In the genomic region with DNA sequence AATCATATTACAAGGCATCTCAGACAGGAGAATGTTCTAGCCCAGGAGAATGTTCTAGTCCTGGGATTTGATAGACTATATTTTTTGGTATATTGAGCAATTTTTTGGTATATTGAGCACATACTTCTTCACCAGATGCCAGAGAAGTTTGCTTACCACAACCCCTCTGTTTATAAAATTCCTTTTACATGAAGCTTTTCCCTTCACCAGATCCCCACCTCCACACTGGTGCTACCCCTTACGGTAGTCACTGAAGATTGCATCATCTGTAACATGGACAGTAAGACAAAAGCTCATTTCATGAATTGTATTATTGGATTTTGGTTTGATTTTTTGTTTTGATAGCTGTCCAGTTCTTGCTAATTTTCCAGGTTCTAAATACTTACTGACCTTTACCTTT, we compare ENCODE assay signal across 1 cellular context.
TF ChIP-seq lines count a peak whose summit lies in the region.

No MANE protein-coding gene starts in this region.

TF ChIP-seq in K562, 482 proteins besides CTCF, POLR2A, EP300 and RAD21 (continued from another document):
- no peak for TF ChIP-seq POLR3A (IDR thresholded peaks at IDR 0.05; ENCODE audit: borderline replicate concordance, extremely low read depth, insufficient read depth, insufficient read length)
- TF ChIP-seq PHF21A (IDR thresholded peaks at IDR 0.05; ENCODE audit: borderline replicate concordance, low read depth) = no peak
- TF ChIP-seq EP400 (IDR thresholded peaks at IDR 0.05) = 0 out of 2 replicates have a peak, but pooled peaks have one; percentile 22
- TF ChIP-seq NR2C2 (CRISPR knock-in tag; IDR thresholded peaks at IDR 0.05) = no peak
- no peak for TF ChIP-seq NR2C2 (tag; IDR thresholded peaks at IDR 0.05)
- no peak for TF ChIP-seq L3MBTL2 (IDR thresholded peaks at IDR 0.05)
- TF ChIP-seq, protein P1, sequence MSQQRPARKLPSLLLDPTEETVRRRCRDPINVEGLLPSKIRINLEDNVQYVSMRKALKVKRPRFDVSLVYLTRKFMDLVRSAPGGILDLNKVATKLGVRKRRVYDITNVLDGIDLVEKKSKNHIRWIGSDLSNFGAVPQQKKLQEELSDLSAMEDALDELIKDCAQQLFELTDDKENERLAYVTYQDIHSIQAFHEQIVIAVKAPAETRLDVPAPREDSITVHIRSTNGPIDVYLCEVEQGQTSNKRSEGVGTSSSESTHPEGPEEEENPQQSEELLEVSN (IDR thresholded peaks at IDR 0.05; ENCODE audit: borderline replicate concordance in 1 of 2, extremely low read depth in 1 of 2, insufficient read depth in 1 of 2, insufficient read length in 1 of 2, low read depth in 1 of 2, low read length in 1 of 2, poor library complexity in 1 of 2, severe bottlenecking in 1 of 2) = no peak
- TF ChIP-seq, protein P2, sequence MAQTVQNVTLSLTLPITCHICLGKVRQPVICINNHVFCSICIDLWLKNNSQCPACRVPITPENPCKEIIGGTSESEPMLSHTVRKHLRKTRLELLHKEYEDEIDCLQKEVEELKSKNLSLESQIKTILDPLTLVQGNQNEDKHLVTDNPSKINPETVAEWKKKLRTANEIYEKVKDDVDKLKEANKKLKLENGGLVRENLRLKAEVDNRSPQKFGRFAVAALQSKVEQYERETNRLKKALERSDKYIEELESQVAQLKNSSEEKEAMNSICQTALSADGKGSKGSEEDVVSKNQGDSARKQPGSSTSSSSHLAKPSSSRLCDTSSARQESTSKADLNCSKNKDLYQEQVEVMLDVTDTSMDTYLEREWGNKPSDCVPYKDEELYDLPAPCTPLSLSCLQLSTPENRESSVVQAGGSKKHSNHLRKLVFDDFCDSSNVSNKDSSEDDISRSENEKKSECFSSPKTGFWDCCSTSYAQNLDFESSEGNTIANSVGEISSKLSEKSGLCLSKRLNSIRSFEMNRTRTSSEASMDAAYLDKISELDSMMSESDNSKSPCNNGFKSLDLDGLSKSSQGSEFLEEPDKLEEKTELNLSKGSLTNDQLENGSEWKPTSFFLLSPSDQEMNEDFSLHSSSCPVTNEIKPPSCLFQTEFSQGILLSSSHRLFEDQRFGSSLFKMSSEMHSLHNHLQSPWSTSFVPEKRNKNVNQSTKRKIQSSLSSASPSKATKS (CRISPR knock-in tag; IDR thresholded peaks at IDR 0.05) = no peak
- TF ChIP-seq SMAD2 (IDR thresholded peaks at IDR 0.05; ENCODE audit: low read depth, low read length) = no peak
- peak; percentile 71 for TF ChIP-seq CEBPB (tag; IDR thresholded peaks at IDR 0.05)
- TF ChIP-seq ZNF644 (tag; IDR thresholded peaks at IDR 0.05; ENCODE audit: low read depth) = no peak
- TF ChIP-seq RAD51 (IDR thresholded peaks at IDR 0.05; ENCODE audit: borderline replicate concordance, low read depth) = no peak
- TF ChIP-seq FOXM1 (IDR thresholded peaks at IDR 0.05; ENCODE audit: low read depth) = no peak
- TF ChIP-seq FOXM1 (CRISPR knock-in tag; IDR thresholded peaks at IDR 0.05; ENCODE audit: low read depth) = no peak
- TF ChIP-seq ETS2 (tag; IDR thresholded peaks at IDR 0.05; ENCODE audit: borderline replicate concordance, poor library complexity, severe bottlenecking) = no peak
- peak; percentile 81; the same call in 1 of the 2 replicates for TF ChIP-seq ZSCAN32 (CRISPR knock-in tag; IDR thresholded peaks at IDR 0.05)
- no peak for TF ChIP-seq PHF8 (IDR thresholded peaks at IDR 0.05; ENCODE audit: borderline replicate concordance, low read length)
- TF ChIP-seq HNRNPL (IDR thresholded peaks at IDR 0.05; ENCODE audit: low read depth, low read length) = no peak
- no peak for TF ChIP-seq JUN (IDR thresholded peaks at IDR 0.05; ENCODE audit: borderline replicate concordance, low read depth, low read length)
- TF ChIP-seq JUN (CRISPR knock-in tag; IDR thresholded peaks at IDR 0.05; ENCODE audit: borderline replicate concordance) = no peak
- TF ChIP-seq ZNF316 (IDR thresholded peaks at IDR 0.05) = no peak
- TF ChIP-seq ZNF668 (CRISPR knock-in tag; IDR thresholded peaks at IDR 0.05) = 0 out of 2 replicates have a peak, but pooled peaks have one; percentile 12
- TF ChIP-seq, protein P3, sequence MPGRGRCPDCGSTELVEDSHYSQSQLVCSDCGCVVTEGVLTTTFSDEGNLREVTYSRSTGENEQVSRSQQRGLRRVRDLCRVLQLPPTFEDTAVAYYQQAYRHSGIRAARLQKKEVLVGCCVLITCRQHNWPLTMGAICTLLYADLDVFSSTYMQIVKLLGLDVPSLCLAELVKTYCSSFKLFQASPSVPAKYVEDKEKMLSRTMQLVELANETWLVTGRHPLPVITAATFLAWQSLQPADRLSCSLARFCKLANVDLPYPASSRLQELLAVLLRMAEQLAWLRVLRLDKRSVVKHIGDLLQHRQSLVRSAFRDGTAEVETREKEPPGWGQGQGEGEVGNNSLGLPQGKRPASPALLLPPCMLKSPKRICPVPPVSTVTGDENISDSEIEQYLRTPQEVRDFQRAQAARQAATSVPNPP (IDR thresholded peaks at IDR 0.05; ENCODE audit: borderline replicate concordance, insufficient read depth, insufficient read length) = no peak
- TF ChIP-seq, protein P4, sequence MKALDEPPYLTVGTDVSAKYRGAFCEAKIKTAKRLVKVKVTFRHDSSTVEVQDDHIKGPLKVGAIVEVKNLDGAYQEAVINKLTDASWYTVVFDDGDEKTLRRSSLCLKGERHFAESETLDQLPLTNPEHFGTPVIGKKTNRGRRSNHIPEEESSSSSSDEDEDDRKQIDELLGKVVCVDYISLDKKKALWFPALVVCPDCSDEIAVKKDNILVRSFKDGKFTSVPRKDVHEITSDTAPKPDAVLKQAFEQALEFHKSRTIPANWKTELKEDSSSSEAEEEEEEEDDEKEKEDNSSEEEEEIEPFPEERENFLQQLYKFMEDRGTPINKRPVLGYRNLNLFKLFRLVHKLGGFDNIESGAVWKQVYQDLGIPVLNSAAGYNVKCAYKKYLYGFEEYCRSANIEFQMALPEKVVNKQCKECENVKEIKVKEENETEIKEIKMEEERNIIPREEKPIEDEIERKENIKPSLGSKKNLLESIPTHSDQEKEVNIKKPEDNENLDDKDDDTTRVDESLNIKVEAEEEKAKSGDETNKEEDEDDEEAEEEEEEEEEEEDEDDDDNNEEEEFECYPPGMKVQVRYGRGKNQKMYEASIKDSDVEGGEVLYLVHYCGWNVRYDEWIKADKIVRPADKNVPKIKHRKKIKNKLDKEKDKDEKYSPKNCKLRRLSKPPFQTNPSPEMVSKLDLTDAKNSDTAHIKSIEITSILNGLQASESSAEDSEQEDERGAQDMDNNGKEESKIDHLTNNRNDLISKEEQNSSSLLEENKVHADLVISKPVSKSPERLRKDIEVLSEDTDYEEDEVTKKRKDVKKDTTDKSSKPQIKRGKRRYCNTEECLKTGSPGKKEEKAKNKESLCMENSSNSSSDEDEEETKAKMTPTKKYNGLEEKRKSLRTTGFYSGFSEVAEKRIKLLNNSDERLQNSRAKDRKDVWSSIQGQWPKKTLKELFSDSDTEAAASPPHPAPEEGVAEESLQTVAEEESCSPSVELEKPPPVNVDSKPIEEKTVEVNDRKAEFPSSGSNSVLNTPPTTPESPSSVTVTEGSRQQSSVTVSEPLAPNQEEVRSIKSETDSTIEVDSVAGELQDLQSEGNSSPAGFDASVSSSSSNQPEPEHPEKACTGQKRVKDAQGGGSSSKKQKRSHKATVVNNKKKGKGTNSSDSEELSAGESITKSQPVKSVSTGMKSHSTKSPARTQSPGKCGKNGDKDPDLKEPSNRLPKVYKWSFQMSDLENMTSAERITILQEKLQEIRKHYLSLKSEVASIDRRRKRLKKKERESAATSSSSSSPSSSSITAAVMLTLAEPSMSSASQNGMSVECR (CRISPR knock-in tag; IDR thresholded peaks at IDR 0.05) = no peak
- TF ChIP-seq RB1 (IDR thresholded peaks at IDR 0.05; ENCODE audit: low read depth) = no peak
- TF ChIP-seq ZNF41 (CRISPR knock-in tag; conservative IDR thresholded peaks at IDR 0.05) = no peak
- no peak for TF ChIP-seq CBX1 (IDR thresholded peaks at IDR 0.05; ENCODE audit: low read depth)
- TF ChIP-seq TCF3 (CRISPR knock-in tag; IDR thresholded peaks at IDR 0.05) = no peak
- TF ChIP-seq, protein P5, sequence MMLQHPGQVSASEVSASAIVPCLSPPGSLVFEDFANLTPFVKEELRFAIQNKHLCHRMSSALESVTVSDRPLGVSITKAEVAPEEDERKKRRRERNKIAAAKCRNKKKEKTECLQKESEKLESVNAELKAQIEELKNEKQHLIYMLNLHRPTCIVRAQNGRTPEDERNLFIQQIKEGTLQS (IDR thresholded peaks at IDR 0.05) = peak; percentile 95
- TF ChIP-seq, protein P5 (CRISPR knock-in tag; conservative IDR thresholded peaks at IDR 0.05) = no peak
- TF ChIP-seq PPARD (CRISPR knock-in tag; IDR thresholded peaks at IDR 0.05) = no peak
- TF ChIP-seq PRPF4 (IDR thresholded peaks at IDR 0.05; ENCODE audit: insufficient read depth, low read depth, low read length, poor library complexity, severe bottlenecking) = no peak
- TF ChIP-seq TOE1 (IDR thresholded peaks at IDR 0.05; ENCODE audit: borderline replicate concordance) = no peak
- no peak for TF ChIP-seq TOE1 (CRISPR knock-in tag; IDR thresholded peaks at IDR 0.05; ENCODE audit: borderline replicate concordance, low read depth)
- TF ChIP-seq LCOR (CRISPR knock-in tag; IDR thresholded peaks at IDR 0.05) = no peak
- peak; percentile 28 to 40; a peak in 2 of 4 replicates for TF ChIP-seq TRIM24 (IDR thresholded peaks at IDR 0.05)
- peak; percentile 44; the same call in 1 of the 2 replicates for TF ChIP-seq ATF7 (IDR thresholded peaks at IDR 0.05)
- no peak for TF ChIP-seq ILF3 (IDR thresholded peaks at IDR 0.05; ENCODE audit: borderline replicate concordance)
- no peak for TF ChIP-seq ZNF324 (CRISPR knock-in tag; IDR thresholded peaks at IDR 0.05)
- TF ChIP-seq CTBP1 (IDR thresholded peaks at IDR 0.05; ENCODE audit: borderline replicate concordance) = no peak
- no peak for TF ChIP-seq PTBP1 (IDR thresholded peaks at IDR 0.05; ENCODE audit: low read depth, low read length)
- no peak for TF ChIP-seq ETV6 (IDR thresholded peaks at IDR 0.05; ENCODE audit: borderline replicate concordance in 1 of 2, low read depth in 2 of 2, low read length in 1 of 2)
- no peak for TF ChIP-seq ETV6 (CRISPR knock-in tag; IDR thresholded peaks at IDR 0.05; ENCODE audit: borderline replicate concordance)
- peak; percentile 65 for TF ChIP-seq CEBPG (CRISPR knock-in tag; IDR thresholded peaks at IDR 0.05)
- TF ChIP-seq CEBPG (tag; conservative IDR thresholded peaks at IDR 0.05 in 1 of 2, IDR thresholded peaks at IDR 0.05 in 1 of 2) = peak; percentile 84 to 90
- TF ChIP-seq, protein P6, sequence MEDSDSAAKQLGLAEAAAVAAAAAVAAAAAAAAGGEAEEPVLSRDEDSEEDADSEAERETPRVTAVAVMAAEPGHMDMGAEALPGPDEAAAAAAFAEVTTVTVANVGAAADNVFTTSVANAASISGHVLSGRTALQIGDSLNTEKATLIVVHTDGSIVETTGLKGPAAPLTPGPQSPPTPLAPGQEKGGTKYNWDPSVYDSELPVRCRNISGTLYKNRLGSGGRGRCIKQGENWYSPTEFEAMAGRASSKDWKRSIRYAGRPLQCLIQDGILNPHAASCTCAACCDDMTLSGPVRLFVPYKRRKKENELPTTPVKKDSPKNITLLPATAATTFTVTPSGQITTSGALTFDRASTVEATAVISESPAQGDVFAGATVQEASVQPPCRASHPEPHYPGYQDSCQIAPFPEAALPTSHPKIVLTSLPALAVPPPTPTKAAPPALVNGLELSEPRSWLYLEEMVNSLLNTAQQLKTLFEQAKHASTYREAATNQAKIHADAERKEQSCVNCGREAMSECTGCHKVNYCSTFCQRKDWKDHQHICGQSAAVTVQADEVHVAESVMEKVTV (CRISPR knock-in tag; IDR thresholded peaks at IDR 0.05) = no peak
- TF ChIP-seq ZKSCAN3 (CRISPR knock-in tag; IDR thresholded peaks at IDR 0.05) = no peak
- TF ChIP-seq SREBF1 (IDR thresholded peaks at IDR 0.05; ENCODE audit: borderline replicate concordance, low read depth, low read length) = no peak
- no peak for TF ChIP-seq RBBP5 (IDR thresholded peaks at IDR 0.05; ENCODE audit: borderline replicate concordance, insufficient read depth, low read length, poor library complexity, severe bottlenecking)
- TF ChIP-seq, protein P7, sequence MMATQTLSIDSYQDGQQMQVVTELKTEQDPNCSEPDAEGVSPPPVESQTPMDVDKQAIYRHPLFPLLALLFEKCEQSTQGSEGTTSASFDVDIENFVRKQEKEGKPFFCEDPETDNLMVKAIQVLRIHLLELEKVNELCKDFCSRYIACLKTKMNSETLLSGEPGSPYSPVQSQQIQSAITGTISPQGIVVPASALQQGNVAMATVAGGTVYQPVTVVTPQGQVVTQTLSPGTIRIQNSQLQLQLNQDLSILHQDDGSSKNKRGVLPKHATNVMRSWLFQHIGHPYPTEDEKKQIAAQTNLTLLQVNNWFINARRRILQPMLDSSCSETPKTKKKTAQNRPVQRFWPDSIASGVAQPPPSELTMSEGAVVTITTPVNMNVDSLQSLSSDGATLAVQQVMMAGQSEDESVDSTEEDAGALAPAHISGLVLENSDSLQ (IDR thresholded peaks at IDR 0.05) = no peak
- no peak for TF ChIP-seq SMARCE1 (IDR thresholded peaks at IDR 0.05)
TF ChIP-seq in K562: peak in this region for 9.
